9 cellular contexts compared by ENCODE assay signal in the genomic region with DNA sequence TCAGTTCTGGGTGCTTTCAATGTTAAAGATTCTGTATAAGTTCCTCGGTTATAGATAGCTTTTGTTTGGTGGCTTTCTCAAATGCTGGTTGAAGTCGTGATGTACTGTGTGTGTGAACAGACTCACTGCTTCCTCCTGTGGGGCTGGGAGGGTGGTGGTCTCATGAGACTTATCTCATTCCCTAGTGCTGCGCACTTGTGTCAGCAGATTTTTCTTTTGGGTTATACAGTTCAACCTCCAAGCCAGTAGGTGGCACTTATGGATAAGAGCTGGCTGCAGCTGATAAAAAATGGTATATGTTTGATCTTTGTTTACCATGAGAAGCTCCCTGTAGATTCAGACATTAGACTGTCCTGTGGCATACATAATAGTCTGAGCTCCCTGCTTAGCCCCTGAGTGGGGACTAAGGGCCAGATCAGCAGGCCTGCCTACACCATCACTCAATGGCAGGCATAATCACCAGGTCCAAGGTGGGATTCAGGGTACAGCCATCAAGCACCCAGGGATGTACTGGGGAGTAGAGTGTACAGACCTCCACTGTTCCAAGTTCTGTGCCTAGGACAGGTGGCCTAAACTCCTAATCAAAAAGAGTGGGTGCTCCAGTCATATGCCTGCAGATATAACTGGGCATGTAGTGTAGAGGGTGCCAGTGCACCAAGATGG.
DNase-seq lines count a peak whose midpoint lies in the region; ATAC-seq and TF ChIP-seq lines count a peak whose summit lies in the region.
"Had no signal": no experiment of that assay in that cellular context is flagged by ENCODE, and none has a peak within 500 bp of the region (broad histone marks: within the 10 kb centered on the region; RNA-seq: fewer than 3 reads in every experiment).

No MANE protein-coding gene starts in this region.

- DNase-seq in M059J (ENCODE audit: low read depth) = peak; percentile 16
- peak; percentile 31 for DNase-seq in glomerular visceral epithelial cell (ENCODE audit: extremely low spot score)
- DNase-seq in amygdala (lab: John Stamatoyannopoulos, UW) = no peak
- DNase-seq in SIG-M5 treated with dmso at 0.1 percent for 504 hours (lab: John Stamatoyannopoulos, UW; ENCODE audit: unreplicated experiment) = no peak
- no peak for DNase-seq in NOMO-1 treated with dmso at 0.1 percent for 144 hours (lab: John Stamatoyannopoulos, UW; ENCODE audit: unreplicated experiment)
- no peak for DNase-seq in NCI-H1092 (lab: John Stamatoyannopoulos, UW)
- DNase-seq: stimulated activated CD4-positive, alpha-beta T cell treated with anti-CD3 and anti-CD28 coated beads, Interleukin-4, amount 100 ng/mL, for 1 hour had no signal

- TF ChIP-seq CTCF in GM12874 (IDR thresholded peaks at IDR 0.05; ENCODE audit: insufficient read depth, low read depth, low read length) = peak; percentile 39; the same call in 1 of the 2 replicates

- peak; percentile 77 for ATAC-seq in GM21423 (IDR thresholded peaks at IDR 0.05; ENCODE audit: unreplicated experiment)

Comparison
In these comparisons a context has a peak if more than half of its experiments do, and no peak if none do; other contexts are left out.
1. DNase-seq: peak in M059J (single experiment) and glomerular visceral epithelial cell (single experiment); none in amygdala (0 of 56), SIG-M5 treated with dmso at 0.1 percent for 504 hours (single experiment), NOMO-1 treated with dmso at 0.1 percent for 144 hours (single experiment) and NCI-H1092 (single experiment).